8 cellular contexts compared by ENCODE assay signal in the genomic region with DNA sequence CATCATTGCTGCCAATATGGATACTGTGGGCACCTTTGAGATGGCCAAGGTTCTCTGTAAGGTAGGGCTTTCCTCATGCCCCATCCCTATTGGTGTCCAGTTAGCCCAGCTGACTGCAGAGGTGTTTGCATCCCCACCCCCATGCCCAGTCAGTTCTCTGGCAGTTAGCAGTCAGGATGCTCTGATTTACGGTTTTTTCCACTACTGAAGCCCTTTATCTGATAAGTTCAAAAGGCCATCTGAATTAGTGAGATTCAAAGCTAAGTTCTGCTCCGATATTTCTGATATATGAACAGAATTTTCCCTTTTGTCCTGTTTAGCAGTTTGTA. TPM values are rescaled to one million over a fixed set of nuclear protein-coding genes. Genes with fewer than 3 reads are reported as not detected.
DNase-seq lines count a peak whose midpoint lies in the region; ATAC-seq, FAIRE-seq and TF ChIP-seq lines count a peak whose summit lies in the region.

No MANE protein-coding gene starts in this region.

- CTCF ChIA-PET in activated CD8-positive, alpha-beta memory T cell treated with anti-CD3 and anti-CD28 coated beads, Interleukin-2, amount 10 ng/mL, durations not matched to agents 7 days and 5 days (lab: Charles Lee), result interaction anchor here (1.9 to 21.6 kb wide), 3 partner anchors 9 to 100 kb away, joined by 6 to 541 read pairs (median 21); a partner anchor contains a TSS

- no peaks in the 10 kb centered on the region for H3K9me3 ChIP-seq in tibial artery
- H3K9me3 ChIP-seq in small intestine (ENCODE audit: control insufficient read depth, low read depth), result no peaks in the 10 kb centered on the region

- peak overlapping the region; percentile 85 to 88 for H3K27ac ChIP-seq in tibial artery
- peak overlapping the region in 1 of 2 donors; percentile 93 for H3K27ac ChIP-seq in small intestine (ENCODE audit: low read depth in 1 of 2, low read length in 1 of 2)

- H3K4me3 ChIP-seq in tibial artery, result peak overlapping the region; percentile 75 to 89
- H3K4me3 ChIP-seq in small intestine (ENCODE audit: low read depth in 1 of 2, low read length in 2 of 2), result peak overlapping the region in 1 of 2 donors; percentile 57

- no peaks in the 10 kb centered on the region for H3K27me3 Mint-ChIP-seq in activated CD8-positive, alpha-beta memory T cell treated with anti-CD3 and anti-CD28 coated beads, Interleukin-2, amount 10 ng/mL, durations not matched to agents 7 days and 5 days
- H3K27me3 Mint-ChIP-seq in activated naive CD8-positive, alpha-beta T cell, result no peaks in the 10 kb centered on the region

- no peaks in the 10 kb centered on the region for H3K9me3 Mint-ChIP-seq in activated CD8-positive, alpha-beta memory T cell treated with anti-CD3 and anti-CD28 coated beads, Interleukin-2, amount 10 ng/mL, durations not matched to agents 7 days and 5 days (ENCODE audit: low read depth)
- no peaks in the 10 kb centered on the region for H3K9me3 Mint-ChIP-seq in activated naive CD8-positive, alpha-beta T cell (ENCODE audit: low read depth)

- H3K4me3 Mint-ChIP-seq in activated CD8-positive, alpha-beta memory T cell treated with anti-CD3 and anti-CD28 coated beads, Interleukin-2, amount 10 ng/mL, durations not matched to agents 7 days and 5 days, result peak overlapping the region; percentile 84
- peak overlapping the region; percentile 99 for H3K4me3 Mint-ChIP-seq in activated naive CD8-positive, alpha-beta T cell

- peaks cover 0 to 39% (median 29%) of the 10 kb centered on the region in 4 donors for H3K4me1 ChIP-seq in tibial artery
- peaks cover 2 to 9% of the 10 kb centered on the region in 2 donors for H3K4me1 ChIP-seq in small intestine (ENCODE audit: control insufficient read depth in 2 of 2, insufficient read depth in 1 of 2, low read depth in 1 of 2, low read length in 1 of 2)

- H3K36me3 ChIP-seq in tibial artery (peaks cover 28 to 38% (median 31%) of the 10 kb centered on the region in 3 donors), small intestine (ENCODE audit: control insufficient read depth in 2 of 2, insufficient read depth in 2 of 2, low read length in 2 of 2) (peaks cover 9 to 13% of the 10 kb centered on the region in 2 donors)

- H3K27ac Mint-ChIP-seq in activated CD8-positive, alpha-beta memory T cell treated with anti-CD3 and anti-CD28 coated beads, Interleukin-2, amount 10 ng/mL, durations not matched to agents 7 days and 5 days, result peak overlapping the region; percentile 95
- peak overlapping the region; percentile 96 for H3K27ac Mint-ChIP-seq in activated naive CD8-positive, alpha-beta T cell

- peaks cover 36% of the 10 kb centered on the region for H3K36me3 Mint-ChIP-seq in activated CD8-positive, alpha-beta memory T cell treated with anti-CD3 and anti-CD28 coated beads, Interleukin-2, amount 10 ng/mL, durations not matched to agents 7 days and 5 days
- peaks cover 6% of the 10 kb centered on the region for H3K36me3 Mint-ChIP-seq in activated naive CD8-positive, alpha-beta T cell

- TF ChIP-seq CTCF in tibial artery (IDR thresholded peaks at IDR 0.05), result no peak

- H3K27me3 ChIP-seq in tibial artery (no peaks in the 10 kb centered on the region), small intestine (ENCODE audit: control insufficient read depth in 2 of 2, insufficient read depth in 2 of 2, low read length in 2 of 2) (no peaks in the 10 kb centered on the region)

- intact Hi-C loops in tibial artery (cut with DNase I; ENCODE audit: low total_unique reads), result no loop called here

- peaks cover 57% of the 10 kb centered on the region for H3K4me1 Mint-ChIP-seq in activated CD8-positive, alpha-beta memory T cell treated with anti-CD3 and anti-CD28 coated beads, Interleukin-2, amount 10 ng/mL, durations not matched to agents 7 days and 5 days
- H3K4me1 Mint-ChIP-seq in activated naive CD8-positive, alpha-beta T cell (ENCODE audit: low read depth), result peaks cover 52% of the 10 kb centered on the region

- WGBS in small intestine, 3 donors, result 25 to 47% (median 34%) methylated on average over 2 of the region's 2 CpGs

- no peak for DNase-seq in activated CD8-positive, alpha-beta memory T cell treated with anti-CD3 and anti-CD28 coated beads, Interleukin-2, amount 10 ng/mL, durations not matched to agents 7 days and 5 days
- DNase-seq in activated CD8-positive, alpha-beta memory T cell treated with anti-CD3 and anti-CD28 coated beads for 24 hours, result no peak
- DNase-seq in left lobe of liver (ENCODE audit: low spot score) (peak; percentile 37), tibial artery (peak in 1 of 2 donors; percentile 47), small intestine (no peak), DMS153 (lab: John Stamatoyannopoulos, UW) (no peak)

- no peak for FAIRE-seq in small intestine (lab: Jason Lieb, UNC)

- no peak for ATAC-seq in activated CD8-positive, alpha-beta memory T cell treated with anti-CD3 and anti-CD28 coated beads, Interleukin-2, amount 10 ng/mL, durations not matched to agents 7 days and 5 days
- ATAC-seq in left lobe of liver (no peak), GM18867 (IDR thresholded peaks at IDR 0.05; ENCODE audit: unreplicated experiment) (no peak)

RNA-seq across cellular contexts. Expression of a gene that starts 0.8 kb away (rescaled TPM):
- total RNA-seq in activated CD8-positive, alpha-beta memory T cell treated with anti-CD3 and anti-CD28 coated beads, Interleukin-2, amount 10 ng/mL, durations not matched to agents 7 days and 5 days, result 10 to 100 TPM; 70.6 to 71.3 TPM
- 30.3 TPM for total RNA-seq in left lobe of liver
- 10 to 100 TPM; 57.4 to 81.0 (median 71.1) TPM for polyA plus RNA-seq in small intestine

RNA-seq across cellular contexts. Expression of a gene that starts 1.3 kb away (rescaled TPM):
- total RNA-seq in activated CD8-positive, alpha-beta memory T cell treated with anti-CD3 and anti-CD28 coated beads, Interleukin-2, amount 10 ng/mL, durations not matched to agents 7 days and 5 days, result 100 to 1,000 TPM; 181 to 205 TPM
- total RNA-seq in left lobe of liver, result 66.7 TPM
- 100 to 1,000 TPM; 182 to 225 (median 217) TPM for polyA plus RNA-seq in small intestine

RNA-seq across cellular contexts. Expression of a gene that starts 8.9 kb away (rescaled TPM):
- 100 to 1,000 TPM; 111 to 130 TPM for total RNA-seq in activated CD8-positive, alpha-beta memory T cell treated with anti-CD3 and anti-CD28 coated beads, Interleukin-2, amount 10 ng/mL, durations not matched to agents 7 days and 5 days
- 24.2 TPM for total RNA-seq in left lobe of liver
- 10 to 100 TPM; 33.5 to 42.4 (median 38.0) TPM for polyA plus RNA-seq in small intestine

RNA-seq across cellular contexts. Expression of a gene that starts 17.6 kb away (rescaled TPM):
- 10 to 100 TPM; 11.4 to 16.9 TPM for total RNA-seq in activated CD8-positive, alpha-beta memory T cell treated with anti-CD3 and anti-CD28 coated beads, Interleukin-2, amount 10 ng/mL, durations not matched to agents 7 days and 5 days
- 5.0 TPM for total RNA-seq in left lobe of liver
- polyA plus RNA-seq in small intestine, result 10 to 100 TPM; 18.8 to 31.1 (median 23.2) TPM

RNA-seq across cellular contexts. Expression of a gene that starts 20.2 kb away (rescaled TPM):
- total RNA-seq in activated CD8-positive, alpha-beta memory T cell treated with anti-CD3 and anti-CD28 coated beads, Interleukin-2, amount 10 ng/mL, durations not matched to agents 7 days and 5 days, result 10 to 100 TPM; 80.5 to 82.5 TPM
- total RNA-seq in left lobe of liver, result 14.4 TPM
- polyA plus RNA-seq in small intestine, result 100 to 1,000 TPM in 1 of 3 donors, 10 to 100 TPM in 2; 70.0 to 121 (median 95.1) TPM
